Comparison of ENCODE assay signal across 9 cellular contexts in genomic region chr19:1073956-1074511, GRCh38. TPM values are rescaled to one million over a fixed set of nuclear protein-coding genes. Genes with fewer than 3 reads are reported as not detected.
DNase-seq lines count a peak whose midpoint lies in the region; ATAC-seq lines count a peak whose summit lies in the region.
"Had no signal": no experiment of that assay in that cellular context is flagged by ENCODE, and none has a peak within 500 bp of the region (broad histone marks: within the 10 kb centered on the region; RNA-seq: fewer than 3 reads in every experiment).

No MANE protein-coding gene starts in this region.

- peak overlapping the region; percentile 78 for H3K27ac Mint-ChIP-seq in activated CD8-positive, alpha-beta T cell treated with anti-CD3 and anti-CD28 coated beads, Interleukin-2, amount 10 ng/mL, durations not matched to agents 7 days and 5 days
- H3K27ac Mint-ChIP-seq in memory B cell, result peak overlapping the region; percentile 89

- CTCF ChIA-PET in activated CD8-positive, alpha-beta T cell treated with anti-CD3 and anti-CD28 coated beads, Interleukin-2, amount 10 ng/mL, durations not matched to agents 7 days and 5 days (lab: Charles Lee), result interaction anchor here (0.9 to 1.0 kb wide), 2 partner anchors 9 to 27 kb away, joined by 3 to 7 read pairs; no protein-coding TSS in a partner anchor

- H3K9ac ChIP-seq in BLaER1 treated with 17β-estradiol and CSF1 and Interleukin-3, amounts not matched to agents 10 nM and 100 nM, result peak overlapping the region in 9 of 11 experiments; percentile 12 to 55 (median 38); a peak in 12 of 22 replicates

- POLR2A ChIA-PET in activated CD8-positive, alpha-beta T cell treated with anti-CD3 and anti-CD28 coated beads, Interleukin-2, amount 10 ng/mL, durations not matched to agents 7 days and 5 days (lab: Charles Lee), result interaction anchor here (0.6 to 9.3 kb wide), 8 partner anchors 8 to 195 kb away, joined by 3 to 113 read pairs (median 3); partner anchors contain the start of genes ARHGAP45 and CIRBP

- no peaks in the 10 kb centered on the region for H3K9me3 ChIP-seq in BLaER1 treated with 17β-estradiol and CSF1 and Interleukin-3, amounts not matched to agents 10 nM and 100 nM (replicated peaks in 1 of 11)
- H3K9me3 ChIP-seq in HAP-1, result no peaks in the 10 kb centered on the region
- H3K9me3 ChIP-seq: thyroid gland had no signal

- DNase-seq in HAP-1 (ENCODE audit: low spot score in 2 of 2) (no peak), memory B cell (ENCODE audit: low spot score in 2 of 2) (no peak), COR-L47 (lab: John Stamatoyannopoulos, UW) (no peak), hypothalamus (lab: John Stamatoyannopoulos, UW) (no peak), ureter (ENCODE audit: low spot score) (no peak)
- DNase-seq in activated CD8-positive, alpha-beta T cell treated with anti-CD3 and anti-CD28 coated beads, Interleukin-2, amount 10 ng/mL, durations not matched to agents 7 days and 5 days, result no peak

- H3K27ac ChIP-seq in BLaER1 treated with 17β-estradiol and CSF1 and Interleukin-3, amounts not matched to agents 10 nM and 100 nM, result peak overlapping the region in 5 of 11 experiments; percentile 12 to 45 (median 35); a peak in 5 of 22 replicates
- H3K27ac ChIP-seq: thyroid gland had no signal

- no peak for ATAC-seq in activated CD8-positive, alpha-beta T cell treated with anti-CD3 and anti-CD28 coated beads, Interleukin-2, amount 10 ng/mL, durations not matched to agents 7 days and 5 days
- ATAC-seq in memory B cell (ENCODE audit: low read depth) (no peak), GM18868 (IDR thresholded peaks at IDR 0.05; ENCODE audit: unreplicated experiment) (no peak)

- peak overlapping the region; percentile 69 for H3K4me3 Mint-ChIP-seq in activated CD8-positive, alpha-beta T cell treated with anti-CD3 and anti-CD28 coated beads, Interleukin-2, amount 10 ng/mL, durations not matched to agents 7 days and 5 days
- peak overlapping the region; percentile 64 for H3K4me3 Mint-ChIP-seq in memory B cell

- H3K4me2 ChIP-seq in BLaER1 treated with 17β-estradiol and CSF1 and Interleukin-3, amounts not matched to agents 10 nM and 100 nM, result peak overlapping the region; percentile 69 to 97 (median 75)

- H3K9me3 Mint-ChIP-seq in activated CD8-positive, alpha-beta T cell treated with anti-CD3 and anti-CD28 coated beads, Interleukin-2, amount 10 ng/mL, durations not matched to agents 7 days and 5 days (ENCODE audit: insufficient read depth), result no peaks in the 10 kb centered on the region
- H3K9me3 Mint-ChIP-seq in memory B cell, result no peaks in the 10 kb centered on the region

- peaks cover 59 to 97% (median 91%) of the 10 kb centered on the region in 11 experiments; a peak in 21 of 22 replicates for H4K20me1 ChIP-seq in BLaER1 treated with 17β-estradiol and CSF1 and Interleukin-3, amounts not matched to agents 10 nM and 100 nM

- peak overlapping the region in 6 of 10 experiments; percentile 19 to 57 (median 33); a peak in 7 of 20 replicates for H3K4me3 ChIP-seq in BLaER1 treated with 17β-estradiol and CSF1 and Interleukin-3, amounts not matched to agents 10 nM and 100 nM
- peak overlapping the region; percentile 30 for H3K4me3 ChIP-seq in HAP-1
- H3K4me3 ChIP-seq: thyroid gland had no signal

- peaks cover 57% of the 10 kb centered on the region for H3K4me1 Mint-ChIP-seq in activated CD8-positive, alpha-beta T cell treated with anti-CD3 and anti-CD28 coated beads, Interleukin-2, amount 10 ng/mL, durations not matched to agents 7 days and 5 days (ENCODE audit: low read depth)
- H3K4me1 Mint-ChIP-seq in memory B cell, result peaks cover 30% of the 10 kb centered on the region

- H3K27me3 ChIP-seq in BLaER1 treated with 17β-estradiol and CSF1 and Interleukin-3, amounts not matched to agents 10 nM and 100 nM, result no peaks in the 10 kb centered on the region
- no peaks in the 10 kb centered on the region for H3K27me3 ChIP-seq in HAP-1 (ENCODE audit: low read depth)

- H3K36me3 Mint-ChIP-seq in activated CD8-positive, alpha-beta T cell treated with anti-CD3 and anti-CD28 coated beads, Interleukin-2, amount 10 ng/mL, durations not matched to agents 7 days and 5 days (ENCODE audit: low read depth), result peaks cover 72% of the 10 kb centered on the region
- H3K36me3 Mint-ChIP-seq in memory B cell, result peaks cover 23% of the 10 kb centered on the region

- peaks cover 78 to 91% (median 87%) of the 10 kb centered on the region in 10 experiments for H3K4me1 ChIP-seq in BLaER1 treated with 17β-estradiol and CSF1 and Interleukin-3, amounts not matched to agents 10 nM and 100 nM
- H3K4me1 ChIP-seq in HAP-1, result no peaks in the 10 kb centered on the region

- H3K36me3 ChIP-seq in BLaER1 treated with 17β-estradiol and CSF1 and Interleukin-3, amounts not matched to agents 10 nM and 100 nM, result peaks cover 84 to 97% (median 91%) of the 10 kb centered on the region in 11 experiments
- no peaks in the 10 kb centered on the region; the same call in 1 of the 2 replicates for H3K36me3 ChIP-seq in HAP-1 (replicated peaks)
- H3K36me3 ChIP-seq: thyroid gland had no signal

- in situ Hi-C loops in HAP-1 (cut with MboI; ENCODE audit: low sequenced_read_pairs), result no loop called here

- no peaks in the 10 kb centered on the region for H3K27me3 Mint-ChIP-seq in activated CD8-positive, alpha-beta T cell treated with anti-CD3 and anti-CD28 coated beads, Interleukin-2, amount 10 ng/mL, durations not matched to agents 7 days and 5 days (ENCODE audit: low read depth)
- H3K27me3 Mint-ChIP-seq in memory B cell, result no peaks in the 10 kb centered on the region

RNA-seq across cellular contexts. Expression of gene ARHGAP45, which starts 7.1 kb away (rescaled TPM):
- 100 to 1,000 TPM; 433 to 445 TPM for total RNA-seq in activated CD8-positive, alpha-beta T cell treated with anti-CD3 and anti-CD28 coated beads, Interleukin-2, amount 10 ng/mL, durations not matched to agents 7 days and 5 days
- 20.7 TPM for total RNA-seq in ureter

RNA-seq across cellular contexts. Expression of gene POLR2E, which starts 21.1 kb away (rescaled TPM):
- 100 to 1,000 TPM; 176 to 177 TPM for total RNA-seq in activated CD8-positive, alpha-beta T cell treated with anti-CD3 and anti-CD28 coated beads, Interleukin-2, amount 10 ng/mL, durations not matched to agents 7 days and 5 days
- 138 TPM for total RNA-seq in ureter

RNA-seq across cellular contexts. Expression of gene GPX4, which starts 29.8 kb away (rescaled TPM):
- 100 to 1,000 TPM; 174 to 177 TPM for total RNA-seq in activated CD8-positive, alpha-beta T cell treated with anti-CD3 and anti-CD28 coated beads, Interleukin-2, amount 10 ng/mL, durations not matched to agents 7 days and 5 days
- total RNA-seq in ureter, result 213 TPM

RNA-seq across cellular contexts. Expression of gene ABCA7, which starts 34.1 kb away (rescaled TPM):
- total RNA-seq in activated CD8-positive, alpha-beta T cell treated with anti-CD3 and anti-CD28 coated beads, Interleukin-2, amount 10 ng/mL, durations not matched to agents 7 days and 5 days, result 10 to 100 TPM; 76.6 to 77.5 TPM
- total RNA-seq in ureter, result 21.4 TPM

RNA-seq across cellular contexts. Expression of gene CNN2, which starts 47.6 kb away (rescaled TPM):
- total RNA-seq in activated CD8-positive, alpha-beta T cell treated with anti-CD3 and anti-CD28 coated beads, Interleukin-2, amount 10 ng/mL, durations not matched to agents 7 days and 5 days, result 100 to 1,000 TPM; 417 to 455 TPM
- 223 TPM for total RNA-seq in ureter

Comparison
In these comparisons a context has a peak if more than half of its experiments do, and no peak if none do; other contexts are left out.
1. RNA of gene ARHGAP45, which starts 7.1 kb away (total RNA-seq): 433 to 445 TPM in activated CD8-positive, alpha-beta T cell treated with anti-CD3 and anti-CD28 coated beads, Interleukin-2, amount 10 ng/mL, durations not matched to agents 7 days and 5 days; 20.7 TPM in ureter (single experiment); every median in the first group is over 10 times any median in the second.